ENCODE assay signal across 6 cellular contexts in genomic region chr12:6915023-6915788, GRCh38. TPM values are rescaled to one million over a fixed set of nuclear protein-coding genes. Genes with fewer than 3 reads are reported as not detected.
DNase-seq lines count a peak whose midpoint lies in the region; ATAC-seq lines count a peak whose summit lies in the region.

No MANE protein-coding gene starts in this region.

- POLR2A ChIA-PET in activated CD8-positive, alpha-beta T cell treated with anti-CD3 and anti-CD28 coated beads, Interleukin-2, amount 10 ng/mL, durations not matched to agents 7 days and 5 days (lab: Charles Lee): interaction anchor here (0.7 to 3.9 kb wide), 7 partner anchors 9 to 64 kb away, joined by 3 to 32 read pairs (median 4); partner anchors contain the start of genes C12orf57, CDCA3 and RNU7-1

- peaks cover 37% of the 10 kb centered on the region for H3K36me3 Mint-ChIP-seq in activated CD8-positive, alpha-beta T cell treated with anti-CD3 and anti-CD28 coated beads, Interleukin-2, amount 10 ng/mL, durations not matched to agents 7 days and 5 days (ENCODE audit: low read depth)
- H3K36me3 Mint-ChIP-seq in memory B cell: peaks cover 14% of the 10 kb centered on the region

- H3K4me1 Mint-ChIP-seq in activated CD8-positive, alpha-beta T cell treated with anti-CD3 and anti-CD28 coated beads, Interleukin-2, amount 10 ng/mL, durations not matched to agents 7 days and 5 days (ENCODE audit: low read depth): peaks cover 51% of the 10 kb centered on the region
- H3K4me1 Mint-ChIP-seq in memory B cell: peaks cover 29% of the 10 kb centered on the region

- H3K4me3 Mint-ChIP-seq in activated CD8-positive, alpha-beta T cell treated with anti-CD3 and anti-CD28 coated beads, Interleukin-2, amount 10 ng/mL, durations not matched to agents 7 days and 5 days: peak overlapping the region; percentile 92
- H3K4me3 Mint-ChIP-seq in memory B cell: peak overlapping the region; percentile 98

- H3K27me3 Mint-ChIP-seq in activated CD8-positive, alpha-beta T cell treated with anti-CD3 and anti-CD28 coated beads, Interleukin-2, amount 10 ng/mL, durations not matched to agents 7 days and 5 days (ENCODE audit: low read depth): peaks cover 5% of the 10 kb centered on the region
- no peaks in the 10 kb centered on the region for H3K27me3 Mint-ChIP-seq in memory B cell

- peak overlapping the region; percentile 84 for H3K27ac Mint-ChIP-seq in activated CD8-positive, alpha-beta T cell treated with anti-CD3 and anti-CD28 coated beads, Interleukin-2, amount 10 ng/mL, durations not matched to agents 7 days and 5 days
- peak overlapping the region; percentile 86 for H3K27ac Mint-ChIP-seq in memory B cell

- DNase-seq in DMS53 (lab: John Stamatoyannopoulos, UW) (peak; percentile 65), DMS53 treated with DMSO at 0.1 percent for 48 hours (lab: John Stamatoyannopoulos, UW; ENCODE audit: unreplicated experiment) (no peak), memory B cell (ENCODE audit: low spot score in 2 of 2) (no peak), MV-4-11 (lab: John Stamatoyannopoulos, UW) (no peak)
- no peak for DNase-seq in activated CD8-positive, alpha-beta T cell treated with anti-CD3 and anti-CD28 coated beads, Interleukin-2, amount 10 ng/mL, durations not matched to agents 7 days and 5 days

- no peaks in the 10 kb centered on the region for H3K9me3 Mint-ChIP-seq in activated CD8-positive, alpha-beta T cell treated with anti-CD3 and anti-CD28 coated beads, Interleukin-2, amount 10 ng/mL, durations not matched to agents 7 days and 5 days (ENCODE audit: insufficient read depth)
- H3K9me3 Mint-ChIP-seq in memory B cell: no peaks in the 10 kb centered on the region

- peak; percentile 2 for ATAC-seq in activated CD8-positive, alpha-beta T cell treated with anti-CD3 and anti-CD28 coated beads, Interleukin-2, amount 10 ng/mL, durations not matched to agents 7 days and 5 days
- ATAC-seq in memory B cell (ENCODE audit: low read depth) (no peak), GM21526 (IDR thresholded peaks at IDR 0.05; ENCODE audit: low FRiP score, unreplicated experiment) (no peak)

- CTCF ChIA-PET in activated CD8-positive, alpha-beta T cell treated with anti-CD3 and anti-CD28 coated beads, Interleukin-2, amount 10 ng/mL, durations not matched to agents 7 days and 5 days (lab: Charles Lee): interaction anchor here (1.2 to 5.8 kb wide), 3 partner anchors 9 to 43 kb away, joined by 4 to 22 read pairs (median 18); partner anchors contain the start of gene SPSB2

RNA-seq across cellular contexts. Expression of gene ENO2, which starts 0.8 kb away (rescaled TPM):
- total RNA-seq in activated CD8-positive, alpha-beta T cell treated with anti-CD3 and anti-CD28 coated beads, Interleukin-2, amount 10 ng/mL, durations not matched to agents 7 days and 5 days: 100 to 1,000 TPM; 133 to 141 TPM

RNA-seq across cellular contexts. Expression of gene LRRC23, which starts 10.6 kb away (rescaled TPM):
- total RNA-seq in activated CD8-positive, alpha-beta T cell treated with anti-CD3 and anti-CD28 coated beads, Interleukin-2, amount 10 ng/mL, durations not matched to agents 7 days and 5 days: 1 to 10 TPM; 6.5 to 8.6 TPM

RNA-seq across cellular contexts. Expression of gene ATN1, which starts 12.6 kb away (rescaled TPM):
- total RNA-seq in activated CD8-positive, alpha-beta T cell treated with anti-CD3 and anti-CD28 coated beads, Interleukin-2, amount 10 ng/mL, durations not matched to agents 7 days and 5 days: 10 to 100 TPM; 21.6 to 24.5 TPM

RNA-seq across cellular contexts. Expression of gene RNU7-1, which starts 28.4 kb away (rescaled TPM):
- total RNA-seq in activated CD8-positive, alpha-beta T cell treated with anti-CD3 and anti-CD28 coated beads, Interleukin-2, amount 10 ng/mL, durations not matched to agents 7 days and 5 days: not detected

RNA-seq across cellular contexts. Expression of gene C12orf57, which starts 28.6 kb away (rescaled TPM):
- 100 to 1,000 TPM; 184 to 185 TPM for total RNA-seq in activated CD8-positive, alpha-beta T cell treated with anti-CD3 and anti-CD28 coated beads, Interleukin-2, amount 10 ng/mL, durations not matched to agents 7 days and 5 days
